Comparison of ENCODE assay signal across 35 cellular contexts in genomic region chr1:18861590-18861989, GRCh38. TPM values are rescaled to one million over a fixed set of nuclear protein-coding genes. Genes with fewer than 3 reads are reported as not detected.
"Had no signal": no experiment of that assay in that cellular context is flagged by ENCODE, and none has a peak within 500 bp of the region (broad histone marks: within the 10 kb centered on the region; RNA-seq: fewer than 3 reads in every experiment).

No MANE protein-coding gene starts in this region.

- H3K9me3 Mint-ChIP-seq: immature natural killer cell; mesothelial cell of epicardium; naive B cell; natural killer cell; nephron progenitor cell; neural progenitor cell; stimulated activated naive B cell treated with anti-CD40 and anti-IgM and Interleukin-4, amounts not matched to agents 10 μg/mL and 1 μg/mL and 100 μg/mL, for 72 hours had no signal

- H3K36me3 Mint-ChIP-seq: immature natural killer cell; mesothelial cell of epicardium; naive B cell; natural killer cell; neural progenitor cell; stimulated activated naive B cell treated with anti-CD40 and anti-IgM and Interleukin-4, amounts not matched to agents 10 μg/mL and 1 μg/mL and 100 μg/mL, for 72 hours had no signal

- H3K27ac Mint-ChIP-seq: immature natural killer cell; mesothelial cell of epicardium; natural killer cell; nephron progenitor cell; neural progenitor cell; progenitor cell of endocrine pancreas; stimulated activated naive B cell treated with anti-CD40 and anti-IgM and Interleukin-4, amounts not matched to agents 10 μg/mL and 1 μg/mL and 100 μg/mL, for 72 hours had no signal

- DNase-seq: hypothalamus; immature natural killer cell; kidney; left colon; left lung; mesendoderm; naive B cell; natural killer cell; nephron progenitor cell; ovary; stimulated activated CD4-positive, alpha-beta T cell treated with anti-CD3 and anti-CD28 coated beads, Interleukin-1b, Interleukin-23, amount 100 ng/mL, for 48 hours; stimulated activated CD4-positive, alpha-beta T cell treated with anti-CD3 and anti-CD28 coated beads, Interleukin-2, amount 100 ng/mL, for 48 hours; stimulated activated CD4-positive, alpha-beta T cell treated with anti-CD3 and anti-CD28 coated beads, Interleukin-4, amount 100 ng/mL, for 4 hours; stimulated activated naive B cell treated with anti-CD40 and anti-IgM and Interleukin-4, amounts not matched to agents 10 μg/mL and 1 μg/mL and 100 μg/mL, for 72 hours; stimulated activated naive CD8-positive, alpha-beta T cell treated with anti-CD3 and anti-CD28 coated beads, Interleukin-15, Interleukin-2, amounts not matched to agents 100 U/mL and 50 U/mL, for 24 hours; stomach; testis; transverse colon had no signal

- H3K4me2 ChIP-seq: neural progenitor cell, smooth muscle cell had no signal

- H3K4me1 ChIP-seq: left lung, neural progenitor cell, right atrium auricular region, right lobe of liver, stomach, testis, thyroid gland, transverse colon, upper lobe of left lung, vagina had no signal

- H3K27me3 ChIP-seq: ovary, right atrium auricular region, right lobe of liver, testis, thyroid gland, transverse colon, upper lobe of left lung, vagina had no signal

- H3K4me3 ChIP-seq: left lung, lung, neural progenitor cell, ovary, right atrium auricular region, right lobe of liver, smooth muscle cell, stomach, testis, thyroid gland, transverse colon, upper lobe of left lung, vagina had no signal

- H3K9ac ChIP-seq: neural progenitor cell had no signal

- H3K4me3 Mint-ChIP-seq: immature natural killer cell; mesothelial cell of epicardium; naive B cell; natural killer cell; nephron progenitor cell; neural progenitor cell; stimulated activated naive B cell treated with anti-CD40 and anti-IgM and Interleukin-4, amounts not matched to agents 10 μg/mL and 1 μg/mL and 100 μg/mL, for 72 hours had no signal

- H3K36me3 ChIP-seq: left lung, neural progenitor cell, ovary, right atrium auricular region, right lobe of liver, stomach, thyroid gland, transverse colon, upper lobe of left lung, vagina had no signal

- H3K27ac ChIP-seq: left lung, neural progenitor cell, ovary, right atrium auricular region, right lobe of liver, stomach, testis, thyroid gland, transverse colon, upper lobe of left lung, vagina had no signal

- H3K4me1 Mint-ChIP-seq: immature natural killer cell; mesothelial cell of epicardium; naive B cell; natural killer cell; nephron progenitor cell; neural progenitor cell; stimulated activated naive B cell treated with anti-CD40 and anti-IgM and Interleukin-4, amounts not matched to agents 10 μg/mL and 1 μg/mL and 100 μg/mL, for 72 hours had no signal

- H3K9me3 ChIP-seq: left lung, ovary, right atrium auricular region, right lobe of liver, stomach, testis, thyroid gland, transverse colon, upper lobe of left lung, vagina had no signal

- H2AFZ ChIP-seq: neural progenitor cell had no signal

RNA-seq across cellular contexts. Expression of gene TAS1R2, which starts 2.1 kb away (rescaled TPM):
- total RNA-seq: kidney, left colon, left lung, liver, lung, mesothelial cell of epicardium, mononuclear cell, natural killer cell, omental fat pad, ovary, progenitor cell of endocrine pancreas, pulmonary artery endothelial cell, renal cortical epithelial cell, right atrium auricular region, skeletal muscle tissue, smooth muscle cell, thyroid gland, transverse colon, upper lobe of left lung, urinary bladder had no signal
- polyA plus RNA-seq: immature natural killer cell, liver, lung, ovary, smooth muscle cell, stomach, urinary bladder had no signal
